Comparison of ENCODE assay signal across 11 cellular contexts in the genomic region with DNA sequence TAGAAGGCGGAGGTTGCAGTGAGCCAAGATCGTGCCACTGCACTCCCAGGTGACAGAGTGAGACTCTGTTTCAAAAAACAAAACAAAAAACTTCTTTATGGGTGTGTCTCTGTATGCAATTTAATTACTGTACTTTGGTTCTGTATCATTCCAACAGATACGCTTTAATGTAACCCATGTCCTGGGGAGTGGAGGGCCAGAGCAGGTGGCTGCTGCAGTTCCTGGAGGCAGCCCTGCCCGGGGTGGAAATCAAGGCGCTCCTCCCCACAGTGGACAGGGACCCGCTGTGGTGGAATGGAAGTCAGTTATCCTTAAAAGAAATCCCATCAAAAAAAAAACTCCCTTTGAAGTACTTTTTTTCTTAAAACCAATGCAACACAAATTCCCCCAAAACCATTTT. TPM values are rescaled to one million over a fixed set of nuclear protein-coding genes. Genes with fewer than 3 reads are reported as not detected.
DNase-seq lines count a peak whose midpoint lies in the region; ATAC-seq and TF ChIP-seq lines count a peak whose summit lies in the region.
"Had no signal": no experiment of that assay in that cellular context is flagged by ENCODE, and none has a peak within 500 bp of the region (broad histone marks: within the 10 kb centered on the region; RNA-seq: fewer than 3 reads in every experiment).

No MANE protein-coding gene starts in this region.

- no peak for TF ChIP-seq CTCF in CD8-positive, alpha-beta T cell (IDR thresholded peaks at IDR 0.05)
- TF ChIP-seq CTCF in astrocyte of the spinal cord (IDR thresholded peaks at IDR 0.05; ENCODE audit: low read depth, low read length) (no peak), natural killer cell (IDR thresholded peaks at IDR 0.05) (no peak), RWPE1 (conservative IDR thresholded peaks at IDR 0.05; ENCODE audit: low read depth) (no peak)

- CTCF ChIA-PET in CD8-positive, alpha-beta T cell (lab: Charles Lee) = no interaction called here
- CTCF ChIA-PET in RWPE1 (lab: Yijun Ruan, JAX) = interaction anchor here (0.6 kb wide), 1 partner anchor 523 kb away, joined by 5 read pairs; no protein-coding TSS in a partner anchor

- ATAC-seq in CD8-positive, alpha-beta T cell = no peak
- ATAC-seq in natural killer cell (no peak), HG02588 (IDR thresholded peaks at IDR 0.05; ENCODE audit: unreplicated experiment) (no peak), GM18868 (IDR thresholded peaks at IDR 0.05; ENCODE audit: unreplicated experiment) (no peak)
- ATAC-seq: gastrocnemius medialis, right cardiac atrium had no signal

- H3K36me3 Mint-ChIP-seq in CD8-positive, alpha-beta T cell = peaks cover 26% of the 10 kb centered on the region
- H3K36me3 Mint-ChIP-seq in IgD-negative memory B cell (peaks cover 8% of the 10 kb centered on the region), natural killer cell (no peaks in the 10 kb centered on the region)

- no peaks in the 10 kb centered on the region for H3K9me3 ChIP-seq in CD8-positive, alpha-beta T cell (ENCODE audit: low read length)
- H3K9me3 ChIP-seq: gastrocnemius medialis had no signal

- H3K9me3 Mint-ChIP-seq in CD8-positive, alpha-beta T cell = no peaks in the 10 kb centered on the region
- H3K9me3 Mint-ChIP-seq in IgD-negative memory B cell (peaks cover 0 to 2% (median 0%) of the 10 kb centered on the region in 3 donors), natural killer cell (no peaks in the 10 kb centered on the region)

- no peaks in the 10 kb centered on the region for H3K36me3 ChIP-seq in CD8-positive, alpha-beta T cell (ENCODE audit: insufficient read depth, low read length)
- H3K36me3 ChIP-seq: gastrocnemius medialis had no signal

- H3K4me1 ChIP-seq in CD8-positive, alpha-beta T cell (ENCODE audit: insufficient read depth, low read length) = peaks cover 14% of the 10 kb centered on the region

- no peaks in the 10 kb centered on the region for H3K27me3 Mint-ChIP-seq in CD8-positive, alpha-beta T cell (ENCODE audit: low read depth)
- H3K27me3 Mint-ChIP-seq in IgD-negative memory B cell = no peaks in the 10 kb centered on the region
- H3K27me3 Mint-ChIP-seq in natural killer cell (ENCODE audit: low read depth in 2 of 2) = peaks cover 2 to 3% of the 10 kb centered on the region in 2 donors

- H3K4me1 Mint-ChIP-seq in CD8-positive, alpha-beta T cell (ENCODE audit: low read depth) = peaks cover 64% of the 10 kb centered on the region
- H3K4me1 Mint-ChIP-seq in IgD-negative memory B cell = peaks cover 42 to 62% (median 47%) of the 10 kb centered on the region in 3 donors
- peaks cover 60 to 69% of the 10 kb centered on the region in 2 donors for H3K4me1 Mint-ChIP-seq in natural killer cell

- H3K4me3 Mint-ChIP-seq in CD8-positive, alpha-beta T cell = peak overlapping the region; percentile 67
- H3K4me3 Mint-ChIP-seq in IgD-negative memory B cell = peak overlapping the region; percentile 73 to 80 (median 80)
- H3K4me3 Mint-ChIP-seq in natural killer cell = peak overlapping the region; percentile 77

- no peaks in the 10 kb centered on the region for H3K27me3 ChIP-seq in CD8-positive, alpha-beta T cell (ENCODE audit: insufficient read depth, low read length)
- H3K27me3 ChIP-seq: gastrocnemius medialis had no signal

- DNase-seq in CD8-positive, alpha-beta T cell = no peak
- no peak for DNase-seq in astrocyte of the spinal cord (ENCODE audit: low read depth, low spot score)
- no peak for DNase-seq in natural killer cell
- DNase-seq in activated effector memory CD4-positive, alpha-beta T cell treated with Interleukin-2 at 50 U/mL for 16 hours = no peak
- no peak for DNase-seq in RWPE1 (ENCODE audit: low spot score)
- DNase-seq: gastrocnemius medialis, KBM-7 had no signal

- no peak overlapping the region for H3K27ac Mint-ChIP-seq in CD8-positive, alpha-beta T cell
- H3K27ac Mint-ChIP-seq in IgD-negative memory B cell (peak overlapping the region in 2 of 3 donors; percentile 10 to 86), natural killer cell (peak overlapping the region in 1 of 2 donors; percentile 38)

- intact Hi-C loops in CD8-positive, alpha-beta T cell (cut with DNase I, micrococcal nuclease) = no loop called here
- intact Hi-C loops in natural killer cell (cut with micrococcal nuclease) = no loop called here

- no peak overlapping the region for H3K4me3 ChIP-seq in CD8-positive, alpha-beta T cell (ENCODE audit: low read depth, low read length)
- peak overlapping the region; percentile 75 for H3K4me3 ChIP-seq in astrocyte of the spinal cord (ENCODE audit: low read depth, low read length)
- H3K4me3 ChIP-seq: gastrocnemius medialis had no signal

- in situ Hi-C loops in astrocyte of the spinal cord (cut with HindIII; ENCODE audit: low sequenced_read_pairs) = no loop called here

- POLR2A ChIA-PET in CD8-positive, alpha-beta T cell (lab: Charles Lee) = no interaction called here
- POLR2A ChIA-PET in RWPE1 (lab: Yijun Ruan, JAX; ENCODE audit: low non-redundant PET) = no interaction called here

- no peak overlapping the region for H3K27ac ChIP-seq in CD8-positive, alpha-beta T cell (ENCODE audit: low read depth, low read length)
- H3K27ac ChIP-seq in RWPE1 = no peak overlapping the region

RNA-seq across cellular contexts. Expression of a gene that starts 1.9 kb away (rescaled TPM):
- 10 to 100 TPM; 30.0 to 35.0 TPM for total RNA-seq in CD8-positive, alpha-beta T cell
- 105 TPM for polyA plus RNA-seq in IgD-negative memory B cell
- 10 to 100 TPM; 38.4 to 48.9 (median 44.9) TPM for total RNA-seq in natural killer cell
